ENCODE assay signal across 11 cellular contexts in the genomic region with DNA sequence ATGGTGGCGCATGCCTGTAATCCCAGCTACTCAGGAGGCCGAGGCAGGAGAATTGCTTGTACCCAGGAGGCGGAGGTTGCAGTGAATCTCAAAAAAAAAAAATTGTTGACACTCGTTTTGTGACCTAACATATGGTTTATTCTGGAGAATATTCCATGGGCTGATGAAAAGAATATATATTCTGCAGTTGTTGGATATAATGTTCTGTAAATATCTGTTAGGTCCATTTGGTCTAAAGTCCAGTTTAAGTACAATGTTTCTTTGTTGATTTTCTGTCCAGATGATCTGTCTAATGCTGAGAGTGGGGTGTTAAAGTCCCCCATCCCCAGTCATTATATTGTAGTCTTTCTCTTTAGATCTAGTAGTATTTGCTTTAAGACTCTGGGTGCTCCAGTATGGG.
"Had no signal": no experiment of that assay in that cellular context is flagged by ENCODE, and none has a peak within 500 bp of the region (broad histone marks: within the 10 kb centered on the region; RNA-seq: fewer than 3 reads in every experiment).

No MANE protein-coding gene starts in this region.

- H3K4me2 ChIP-seq: GM23338 had no signal

- H3K27ac ChIP-seq: GM23248 had no signal

- FAIRE-seq: H1, H54 had no signal

- H3K4me1 ChIP-seq: HAP-1 had no signal

- H3K9ac ChIP-seq: GM23248 had no signal

- H3K36me3 ChIP-seq: HAP-1 had no signal

- DNase-seq: GM23248, GOT3, H7, H9, HCEC 1CT, HFFc6 had no signal

- ATAC-seq: GM23338, HCT116 had no signal

- H2AFZ ChIP-seq: GM23248, GM23338 had no signal

- H3K4me3 ChIP-seq: GM23248, GM23338, HAP-1 had no signal
